ENCODE assay signal across 1 cellular context in genomic region chr5:119321569-119322311, GRCh38.
TF ChIP-seq lines count a peak whose summit lies in the region.

No MANE protein-coding gene starts in this region.

TF ChIP-seq in K562, 482 proteins besides CTCF, POLR2A, EP300 and RAD21 (continued from another document and continues in another):
- TF ChIP-seq RERE (CRISPR knock-in tag; IDR thresholded peaks at IDR 0.05; ENCODE audit: borderline replicate concordance) (no peak), NRF1 (conservative IDR thresholded peaks at IDR 0.05 in 1 of 2, IDR thresholded peaks at IDR 0.05 in 1 of 2) (no peak), MEIS2 (IDR thresholded peaks at IDR 0.05; ENCODE audit: partially characterized antibody) (peak; percentile 70), USF2 (CRISPR knock-in tag; IDR thresholded peaks at IDR 0.05) (no peak), ZFP1 (CRISPR knock-in tag; IDR thresholded peaks at IDR 0.05) (no peak), BRD4 (IDR thresholded peaks at IDR 0.05) (0 out of 2 replicates have a peak, but pooled peaks have one; percentile 79), TAF15 (IDR thresholded peaks at IDR 0.05; ENCODE audit: low read depth, low read length) (no peak), IRF1 (CRISPR knock-in tag; IDR thresholded peaks at IDR 0.05; ENCODE audit: borderline replicate concordance) (no peak), KDM4B (IDR thresholded peaks at IDR 0.05; ENCODE audit: borderline replicate concordance in 2 of 2, low read depth in 1 of 2) (peak in 1 of 2 experiments; percentile 43; a peak in 1 of 4 replicates), GTF2A2 (tag; IDR thresholded peaks at IDR 0.05) (no peak), FUS (optimal IDR thresholded peaks at IDR 0.05; ENCODE audit: low read depth, low read length) (no peak), ID3 (CRISPR knock-in tag; IDR thresholded peaks at IDR 0.05) (no peak), ID3 (tag; IDR thresholded peaks at IDR 0.05) (peak; percentile 80), ARHGAP35 (IDR thresholded peaks at IDR 0.05; ENCODE audit: partially characterized antibody) (no peak), MGA (IDR thresholded peaks at IDR 0.05) (peak; percentile 36; the same call in 1 of the 2 replicates), PML (IDR thresholded peaks at IDR 0.05; ENCODE audit: low read length) (peak; percentile 42; the same call in 1 of the 2 replicates), ATF2 (CRISPR knock-in tag; IDR thresholded peaks at IDR 0.05) (no peak), HMBOX1 (IDR thresholded peaks at IDR 0.05) (no peak), SMAD3 (CRISPR knock-in tag; conservative IDR thresholded peaks at IDR 0.05) (peak; percentile 88), PBX2 (CRISPR knock-in tag; IDR thresholded peaks at IDR 0.05; ENCODE audit: low read depth) (no peak), PBX2 (tag; conservative IDR thresholded peaks at IDR 0.05; ENCODE audit: low read depth) (peak; percentile 82), PHTF2 (CRISPR knock-in tag; IDR thresholded peaks at IDR 0.05) (no peak), FOXP4 (CRISPR knock-in tag; IDR thresholded peaks at IDR 0.05; ENCODE audit: borderline replicate concordance) (no peak), HCFC1 (IDR thresholded peaks at IDR 0.05; ENCODE audit: low read depth, low read length) (no peak)
